Comparison of ENCODE assay signal across 30 cellular contexts in the genomic region with DNA sequence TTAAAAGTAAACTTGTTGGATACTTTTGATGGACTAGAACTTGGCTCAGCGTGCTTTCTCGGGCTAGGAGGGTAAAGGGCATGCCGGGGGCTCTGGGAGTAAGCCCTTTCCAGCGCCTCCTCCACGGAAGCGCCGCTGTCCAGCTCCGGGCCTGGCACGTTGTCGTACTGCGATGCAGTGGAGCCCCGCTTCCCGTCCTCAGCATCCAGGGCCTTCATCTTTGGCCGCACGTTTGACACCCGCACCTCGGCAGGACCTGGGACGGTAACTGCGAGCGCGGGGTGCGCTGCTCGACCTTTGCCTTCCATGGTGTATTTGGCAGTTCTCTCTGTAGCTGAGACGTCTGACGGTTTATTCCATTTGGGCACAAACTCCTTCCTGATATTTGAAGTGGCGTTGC.
"Had no signal": no experiment of that assay in that cellular context is flagged by ENCODE, and none has a peak within 500 bp of the region (broad histone marks: within the 10 kb centered on the region; RNA-seq: fewer than 3 reads in every experiment).

No MANE protein-coding gene starts in this region.

- FAIRE-seq: endometrium, endothelial cell of umbilical vein had no signal

- H3K9me3 ChIP-seq: adrenal gland, body of pancreas, colonic mucosa, esophagus squamous epithelium, gastroesophageal sphincter, heart right ventricle had no signal

- ATAC-seq: activated CD4-positive, alpha-beta T cell treated with anti-CD3 and anti-CD28 coated beads for 36 hours; activated CD8-positive, alpha-beta memory T cell treated with anti-CD3 and anti-CD28 coated beads, Interleukin-2, amount 10 ng/mL, durations not matched to agents 7 days and 5 days; activated naive CD8-positive, alpha-beta T cell treated with anti-CD3 and anti-CD28 coated beads, Interleukin-2, amount 50 U/mL, for 24 hours; body of pancreas; gastroesophageal sphincter had no signal

- H3K27me3 ChIP-seq: adrenal gland, body of pancreas, colonic mucosa, esophagus squamous epithelium, gastroesophageal sphincter, heart right ventricle had no signal

- DNase-seq: activated CD4-positive, alpha-beta memory T cell treated with anti-CD3 and anti-CD28 coated beads, Interleukin-2, amount 10 ng/mL, durations not matched to agents 7 days and 5 days; activated CD4-positive, alpha-beta T cell treated with anti-CD3 and anti-CD28 coated beads for 36 hours; activated CD4-positive, alpha-beta T cell treated with anti-CD3 and anti-CD28 coated beads, Interleukin-2, amount 10 ng/mL, durations not matched to agents 7 days and 5 days; activated CD4-positive, alpha-beta T cell treated with anti-CD3 and anti-CD28 coated beads, Interleukin-2, amount 50 U/mL, for 4 hours; activated CD4-positive, CD25-positive, alpha-beta regulatory T cell; activated CD4-positive, CD25-positive, alpha-beta regulatory T cell treated with anti-CD3 and anti-CD28 coated beads, Interleukin-2, amount 50 U/mL, for 72 hours; activated CD8-positive, alpha-beta memory T cell treated with anti-CD3 and anti-CD28 coated beads, Interleukin-2, amount 10 ng/mL, durations not matched to agents 7 days and 5 days; activated CD8-positive, alpha-beta memory T cell treated with anti-CD3 and anti-CD28 coated beads, Interleukin-2, amount 50 U/mL, for 4 hours; activated effector memory CD4-positive, alpha-beta T cell treated with anti-CD3 and anti-CD28 coated beads, Interleukin-2, amount 50 U/mL, for 16 hours; activated naive CD4-positive, alpha-beta T cell treated with anti-CD3 and anti-CD28 coated beads for 36 hours; activated naive CD8-positive, alpha-beta T cell treated with anti-CD3 and anti-CD28 coated beads for 36 hours; activated naive CD8-positive, alpha-beta T cell treated with anti-CD3 and anti-CD28 coated beads, Interleukin-2, amount 50 U/mL, for 24 hours; activated T-cell treated with anti-CD3 and anti-CD28 coated beads, Interleukin-2, amount 50 U/mL, for 1 hour; activated T-cell treated with anti-CD3 and anti-CD28 coated beads, Interleukin-2, amount 50 U/mL, for 48 hours; adrenal gland; amygdala; aorta; body of pancreas; central memory CD4-positive, alpha-beta T cell; cerebellar nuclear complex; colonic mucosa; effector CD8-positive, alpha-beta T cell; esophagus squamous epithelium; foreskin melanocyte; heart right ventricle; T-helper 2 cell had no signal

- H3K27ac ChIP-seq: adrenal gland, body of pancreas, colonic mucosa, epithelial cell of prostate, esophagus squamous epithelium, gastroesophageal sphincter, heart right ventricle had no signal

- H3K4me1 ChIP-seq: colonic mucosa, esophagus squamous epithelium had no signal

- H3K4me3 ChIP-seq: adrenal gland, body of pancreas, colonic mucosa, esophagus squamous epithelium, gastroesophageal sphincter, heart right ventricle had no signal

- H3K36me3 ChIP-seq: colonic mucosa had no signal
